8 cellular contexts compared by ENCODE assay signal in the genomic region with DNA sequence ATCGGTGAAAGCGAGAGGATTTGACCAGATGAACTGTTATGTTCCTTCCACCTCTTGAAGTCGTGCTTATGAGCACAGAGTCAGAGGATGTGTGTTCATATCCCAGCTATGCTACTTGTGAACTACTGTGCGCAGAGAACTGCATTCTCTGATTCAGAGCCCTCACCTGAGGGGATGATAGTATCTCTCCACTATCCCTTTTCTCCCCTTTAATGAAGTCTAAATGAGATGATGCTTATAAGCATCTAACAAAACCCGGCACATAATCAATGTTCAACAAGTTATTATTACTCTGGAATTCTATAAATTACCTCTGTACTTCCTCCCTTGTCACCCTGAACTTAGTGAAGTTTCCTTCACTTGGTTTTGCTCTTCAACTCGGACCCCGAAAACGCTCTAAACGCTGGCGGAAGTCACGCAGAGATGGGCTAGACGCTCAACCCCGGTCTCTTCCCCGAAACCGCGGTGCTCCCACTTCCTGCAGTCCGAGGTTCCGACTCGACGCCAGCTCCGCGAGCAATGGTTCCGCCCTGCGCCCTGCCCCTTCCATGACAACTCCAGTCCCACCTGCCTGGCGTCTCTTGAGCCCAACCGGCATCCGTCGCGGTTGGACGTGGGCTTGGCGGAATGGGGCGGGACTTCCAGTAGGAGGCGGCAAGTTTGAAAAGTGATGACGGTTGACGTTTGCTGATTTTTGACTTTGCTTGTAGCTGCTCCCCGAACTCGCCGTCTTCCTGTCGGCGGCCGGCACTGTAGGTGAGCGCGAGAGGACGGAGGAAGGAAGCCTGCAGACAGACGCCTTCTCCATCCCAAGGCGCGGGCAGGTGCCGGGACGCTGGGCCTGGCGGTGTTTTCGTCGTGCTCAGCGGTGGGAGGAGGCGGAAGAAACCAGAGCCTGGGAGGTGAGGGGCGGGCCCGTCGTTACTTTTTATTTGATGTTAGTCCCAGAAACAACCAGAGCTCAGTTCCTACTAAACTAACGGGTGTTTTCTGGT. TPM values are rescaled to one million over a fixed set of nuclear protein-coding genes. Genes with fewer than 3 reads are reported as not detected.
A peak's percentile ranks its signal among the peaks of the same experiment; 100 is the strongest.
DNase-seq lines count a peak whose midpoint lies in the region; ATAC-seq and TF ChIP-seq lines count a peak whose summit lies in the region.

A gene (plus strand): TSS at position 644 of the 995 bp plus-strand sequence. CDS start 4,098 bp downstream, outside the sequence.

- no peak for TF ChIP-seq EP300 in ovary (IDR thresholded peaks at IDR 0.05)

- no peak for TF ChIP-seq CTCF in GM12864 (IDR thresholded peaks at IDR 0.05; ENCODE audit: low read depth, low read length, missing control alignments)
- TF ChIP-seq CTCF in ovary (IDR thresholded peaks at IDR 0.05) = no peak
- TF ChIP-seq CTCF in tibial artery (IDR thresholded peaks at IDR 0.05) = no peak

- WGBS in ovary, 3 donors = 0 to 1% (median 1%) methylated on average over 58 of the region's 58 CpGs

- peak within 1 kb of the TSS; percentile 80 for H3K4me3 ChIP-seq in GM12864 (ENCODE audit: low read depth, low read length)
- H3K4me3 ChIP-seq in ovary = peak within 1 kb of the TSS; percentile 67
- H3K4me3 ChIP-seq in tibial artery = peak within 1 kb of the TSS; percentile 54 to 65

- ATAC-seq in HG02759 (IDR thresholded peaks at IDR 0.05; ENCODE audit: unreplicated experiment) = peak; percentile 95
- peak; percentile 100 for ATAC-seq in Right ventricle myocardium inferior

- no peaks in the 10 kb centered on the region for H3K9me3 ChIP-seq in ovary
- H3K9me3 ChIP-seq in tibial artery = no peaks in the 10 kb centered on the region

- intact Hi-C loops in Right ventricle myocardium inferior (cut with DNase I) = no loop called here
- intact Hi-C loops in ovary (cut with DNase I) = no loop called here
- intact Hi-C loops in tibial artery (cut with DNase I; ENCODE audit: low total_unique reads) = no loop called here

- no peaks in the 10 kb centered on the region for H3K4me1 ChIP-seq in ovary (ENCODE audit: insufficient read depth)
- H3K4me1 ChIP-seq in tibial artery = peaks cover 0 to 15% (median 10%) of the 10 kb centered on the region in 4 donors

- DNase-seq in GM12864 (ENCODE audit: low read depth) (peak; percentile 98), NCI-H1417 (lab: John Stamatoyannopoulos, UW) (peak; percentile 98 to 100 (median 99)), SW 1271 (lab: John Stamatoyannopoulos, UW) (peak; percentile 66 to 88), Right ventricle myocardium inferior (ENCODE audit: missing footprints) (peak; percentile 98), ovary (peak; percentile 96 to 98 (median 97)), tibial artery (peak; percentile 97 to 99)
- peak; percentile 91 for DNase-seq in activated naive CD8-positive, alpha-beta T cell treated with anti-CD3 and anti-CD28 coated beads, Interleukin-2, amount 50 U/mL, for 16 hours (ENCODE audit: low read depth, low spot score)

- H3K27me3 ChIP-seq in ovary = no peaks in the 10 kb centered on the region
- no peaks in the 10 kb centered on the region for H3K27me3 ChIP-seq in tibial artery

- TF ChIP-seq POLR2A in ovary (IDR thresholded peaks at IDR 0.05) = peak; percentile 56

- no peaks in the 10 kb centered on the region for H3K36me3 ChIP-seq in ovary
- peaks cover 0 to 22% (median 0%) of the 10 kb centered on the region in 3 donors for H3K36me3 ChIP-seq in tibial artery

- H3K27ac ChIP-seq in ovary = peak within 1 kb of the TSS; percentile 32 to 52
- peak within 1 kb of the TSS; percentile 73 to 75 for H3K27ac ChIP-seq in tibial artery

RNA-seq across cellular contexts. Expression of the gene that starts here (rescaled TPM):
- total RNA-seq in Right ventricle myocardium inferior (0.89 TPM), ovary (under 1 TPM in 6 of 7 donors, not detected in 1; 0.23 to 0.94 (median 0.62) TPM)
- under 1 TPM; 0.47 to 0.70 TPM for polyA plus RNA-seq in ovary

Comparison
In these comparisons a context has a peak if more than half of its experiments do, and no peak if none do; other contexts are left out.
1. Peak in every context shown above with its lines: DNase-seq, ATAC-seq, H3K4me3 ChIP-seq and H3K27ac ChIP-seq.
2. Peak in DNase-seq and ATAC-seq in Right ventricle myocardium inferior; RNA of the gene not detected or under 1 TPM.
3. Peak in DNase-seq, H3K4me3 ChIP-seq and H3K27ac ChIP-seq in ovary; RNA of the gene not detected or under 1 TPM.